20 cellular contexts compared by ENCODE assay signal in the genomic region with DNA sequence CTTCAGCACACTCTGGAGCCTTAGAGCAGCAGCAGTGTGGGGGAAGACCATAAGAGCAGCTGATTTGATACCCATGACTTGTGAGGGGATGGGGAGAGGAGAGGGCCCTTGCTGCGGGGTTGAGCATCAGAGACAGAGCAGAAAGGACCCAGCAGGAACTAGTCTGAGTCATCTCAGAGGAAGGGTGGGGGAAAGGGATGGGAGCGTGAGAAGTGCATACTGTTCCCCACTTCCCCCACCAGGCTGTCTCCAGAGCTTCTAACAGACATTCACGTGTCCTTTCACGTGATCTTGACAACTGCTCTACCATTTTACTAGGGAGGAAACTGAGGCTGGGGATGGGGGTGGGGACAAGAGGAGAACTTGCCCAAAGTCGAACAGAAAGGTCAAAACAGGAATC.
"Had no signal": no experiment of that assay in that cellular context is flagged by ENCODE, and none has a peak within 500 bp of the region (broad histone marks: within the 10 kb centered on the region; RNA-seq: fewer than 3 reads in every experiment).

No MANE protein-coding gene starts in this region.

- DNase-seq: activated CD4-positive, CD25-positive, alpha-beta regulatory T cell treated with anti-CD3 and anti-CD28 coated beads, Interleukin-2, amount 50 U/mL, for 72 hours; activated CD8-positive, alpha-beta memory T cell treated with anti-CD3 and anti-CD28 coated beads for 24 hours; activated CD8-positive, alpha-beta memory T cell treated with anti-CD3 and anti-CD28 coated beads, Interleukin-2, amount 50 U/mL, for 48 hours; activated effector memory CD4-positive, alpha-beta T cell treated with Interleukin-2 at 50 U/mL for 16 hours; activated naive CD4-positive, alpha-beta T cell treated with anti-CD3 and anti-CD28 coated beads, Interleukin-2, amount 10 ng/mL, durations not matched to agents 7 days and 5 days; activated T-cell treated with anti-CD3 and anti-CD28 coated beads, Interleukin-2, amount 50 U/mL, for 48 hours; aorta; effector CD4-positive, alpha-beta T cell; hypothalamus; lower lobe of right lung; right lobe of liver; spleen; stimulated activated CD4-positive, alpha-beta T cell treated with anti-CD3 and anti-CD28 coated beads, Interleukin-4, amount 100 ng/mL, for 4 hours; testis; upper lobe of right lung had no signal

- H2AFZ ChIP-seq: parathyroid adenoma had no signal

- H3K4me3 ChIP-seq: breast epithelium, lower lobe of right lung, right lobe of liver, spleen, testis, upper lobe of right lung had no signal

- H3K79me2 ChIP-seq: parathyroid adenoma had no signal

- ATAC-seq: lower lobe of right lung; right lobe of liver; stimulated activated memory B cell treated with anti-CD40 and anti-IgM and Interleukin-4, amounts not matched to agents 10 μg/mL and 1 μg/mL and 100 μg/mL, for 72 hours; upper lobe of right lung had no signal

- H3K9me3 ChIP-seq: breast epithelium, lower lobe of right lung, neutrophil, right lobe of liver, testis, upper lobe of right lung had no signal

- H3K36me3 ChIP-seq: breast epithelium, lower lobe of right lung, neutrophil, right lobe of liver, spleen, upper lobe of right lung had no signal

- H3K4me1 ChIP-seq: breast epithelium, lower lobe of right lung, parathyroid adenoma, spleen, testis, upper lobe of right lung had no signal

- H3K9ac ChIP-seq: parathyroid adenoma had no signal

- H3K27me3 ChIP-seq: breast epithelium, right lobe of liver, testis had no signal

- H3K27ac ChIP-seq: breast epithelium, lower lobe of right lung, neutrophil, parathyroid adenoma, right lobe of liver, spleen, testis, upper lobe of right lung, VCaP had no signal
